In the genomic region with DNA sequence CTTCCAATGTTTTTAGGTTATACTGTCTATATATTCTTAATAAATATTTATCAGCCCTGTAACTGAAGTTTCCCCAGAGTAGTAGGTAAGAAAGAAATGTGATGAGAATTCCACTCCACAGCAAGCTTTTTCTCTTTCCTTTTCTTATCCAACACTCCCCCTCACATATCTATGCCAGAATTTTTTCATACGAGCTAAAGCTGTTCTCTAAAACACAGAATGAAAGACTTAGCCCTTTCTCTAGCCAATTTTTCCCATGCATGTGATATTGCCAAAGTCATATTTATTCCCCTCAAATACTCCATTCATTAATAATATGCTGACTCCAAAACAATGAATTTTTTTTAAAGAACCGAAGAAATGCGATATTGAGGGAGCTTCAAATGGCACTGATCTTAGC, we compare ENCODE assay signal across 13 cellular contexts. TPM values are rescaled to one million over a fixed set of nuclear protein-coding genes. Genes with fewer than 3 reads are reported as not detected.
A peak's percentile ranks its signal among the peaks of the same experiment; 100 is the strongest.
DNase-seq lines count a peak whose midpoint lies in the region; ATAC-seq and TF ChIP-seq lines count a peak whose summit lies in the region.
"Had no signal": no experiment of that assay in that cellular context is flagged by ENCODE, and none has a peak within 500 bp of the region (broad histone marks: within the 10 kb centered on the region; RNA-seq: fewer than 3 reads in every experiment).

No MANE protein-coding gene starts in this region.

- H3K36me3 Mint-ChIP-seq in activated naive CD4-positive, alpha-beta T cell treated with anti-CD3 and anti-CD28 coated beads for 36 hours (ENCODE audit: low read depth): no peaks in the 10 kb centered on the region
- H3K36me3 Mint-ChIP-seq: CD4-positive, CD25-positive, alpha-beta regulatory T cell had no signal

- H3K4me3 ChIP-seq in WI38 (ENCODE audit: low read depth, low read length) (0 out of 2 replicates have a peak overlapping the region, but pooled peaks have one; percentile 5), fibroblast of the aortic adventitia (ENCODE audit: low read depth, low read length) (no peak overlapping the region), WERI-Rb-1 (ENCODE audit: low read depth, low read length) (no peak overlapping the region)
- H3K4me3 ChIP-seq: BLaER1 treated with 17β-estradiol and CSF1 and Interleukin-3, amounts not matched to agents 10 nM and 100 nM had no signal

- H3K9me3 ChIP-seq in WERI-Rb-1 (ENCODE audit: severe bottlenecking): no peaks in the 10 kb centered on the region
- H3K9me3 ChIP-seq: BLaER1 treated with 17β-estradiol and CSF1 and Interleukin-3, amounts not matched to agents 10 nM and 100 nM had no signal

- H3K4me1 Mint-ChIP-seq in activated naive CD4-positive, alpha-beta T cell treated with anti-CD3 and anti-CD28 coated beads for 36 hours (ENCODE audit: low read depth): no peaks in the 10 kb centered on the region
- H3K4me1 Mint-ChIP-seq: CD4-positive, CD25-positive, alpha-beta regulatory T cell had no signal

- peak; percentile 49 to 55 for ATAC-seq in left cardiac atrium
- ATAC-seq: HCT116 had no signal

- H3K4me3 Mint-ChIP-seq in activated naive CD4-positive, alpha-beta T cell treated with anti-CD3 and anti-CD28 coated beads for 36 hours: no peak overlapping the region
- H3K4me3 Mint-ChIP-seq: CD4-positive, CD25-positive, alpha-beta regulatory T cell had no signal

- intact Hi-C loops in left cardiac atrium (cut with DNase I): no loop called here
- intact Hi-C loops in cardiac septum (cut with DNase I): no loop called here
- intact Hi-C loops in activated naive CD4-positive, alpha-beta T cell treated with anti-CD3 and anti-CD28 coated beads for 36 hours (cut with micrococcal nuclease): no loop called here

- H3K9me3 Mint-ChIP-seq in activated naive CD4-positive, alpha-beta T cell treated with anti-CD3 and anti-CD28 coated beads for 36 hours: no peaks in the 10 kb centered on the region

- H3K27me3 ChIP-seq in WERI-Rb-1 (ENCODE audit: insufficient read depth, low read depth, severe bottlenecking): no peaks in the 10 kb centered on the region
- H3K27me3 ChIP-seq: BLaER1 treated with 17β-estradiol and CSF1 and Interleukin-3, amounts not matched to agents 10 nM and 100 nM had no signal

- DNase-seq in left cardiac atrium (no peak), cardiac septum (ENCODE audit: low spot score) (no peak), fibroblast of the aortic adventitia (ENCODE audit: low read depth) (peak; percentile 35), NCI-H1092 treated with DMSO at 0.1 percent for 48 hours (lab: John Stamatoyannopoulos, UW) (no peak), WERI-Rb-1 (no peak)
- no peak for DNase-seq in activated naive CD4-positive, alpha-beta T cell treated with anti-CD3 and anti-CD28 coated beads for 36 hours
- DNase-seq: 8988T; CD4-positive, CD25-positive, alpha-beta regulatory T cell; DMS53; GF-D8 had no signal

- no peaks in the 10 kb centered on the region for H3K36me3 ChIP-seq in WERI-Rb-1
- H3K36me3 ChIP-seq: BLaER1 treated with 17β-estradiol and CSF1 and Interleukin-3, amounts not matched to agents 10 nM and 100 nM had no signal

- CTCF ChIA-PET in activated naive CD4-positive, alpha-beta T cell treated with anti-CD3 and anti-CD28 coated beads for 36 hours (lab: Charles Lee): no interaction called here

- no peak for TF ChIP-seq CTCF in WI38 (IDR thresholded peaks at IDR 0.05; ENCODE audit: low read depth, low read length)
- TF ChIP-seq CTCF in fibroblast of the aortic adventitia (IDR thresholded peaks at IDR 0.05; ENCODE audit: insufficient read depth, low read length): no peak
- TF ChIP-seq CTCF in WERI-Rb-1 (IDR thresholded peaks at IDR 0.05; ENCODE audit: low read depth, low read length): no peak

- H3K27ac ChIP-seq in WERI-Rb-1: no peak overlapping the region
- H3K27ac ChIP-seq: BLaER1 treated with 17β-estradiol and CSF1 and Interleukin-3, amounts not matched to agents 10 nM and 100 nM had no signal

- H3K27ac Mint-ChIP-seq in activated naive CD4-positive, alpha-beta T cell treated with anti-CD3 and anti-CD28 coated beads for 36 hours: no peak overlapping the region
- H3K27ac Mint-ChIP-seq: CD4-positive, CD25-positive, alpha-beta regulatory T cell had no signal

- peaks cover 1% of the 10 kb centered on the region for H3K27me3 Mint-ChIP-seq in activated naive CD4-positive, alpha-beta T cell treated with anti-CD3 and anti-CD28 coated beads for 36 hours (ENCODE audit: low read depth)
- H3K27me3 Mint-ChIP-seq: CD4-positive, CD25-positive, alpha-beta regulatory T cell had no signal

RNA-seq across cellular contexts. Expression of a gene that starts 32.3 kb away (rescaled TPM):
- total RNA-seq in left cardiac atrium (1 to 10 TPM; 7.8 to 8.5 TPM), cardiac septum (15.0 TPM), fibroblast of the aortic adventitia (ENCODE audit: low replicate concordance) (24.7 and 42.9 TPM in 2 replicates)
- not detected for total RNA-seq in activated naive CD4-positive, alpha-beta T cell treated with anti-CD3 and anti-CD28 coated beads for 36 hours
- total RNA-seq: CD4-positive, CD25-positive, alpha-beta regulatory T cell had no signal

Comparison
In these comparisons a context has a peak if more than half of its experiments do, and no peak if none do; other contexts are left out.
1. RNA of a gene that starts 32.3 kb away (total RNA-seq): 24.7 to 42.9 TPM in fibroblast of the aortic adventitia, 15.0 TPM in cardiac septum (single experiment) and 7.8 to 8.5 TPM in left cardiac atrium; not detected in activated naive CD4-positive, alpha-beta T cell treated with anti-CD3 and anti-CD28 coated beads for 36 hours; every median in the first group is over 4 times any median in the second.